In the genomic region with DNA sequence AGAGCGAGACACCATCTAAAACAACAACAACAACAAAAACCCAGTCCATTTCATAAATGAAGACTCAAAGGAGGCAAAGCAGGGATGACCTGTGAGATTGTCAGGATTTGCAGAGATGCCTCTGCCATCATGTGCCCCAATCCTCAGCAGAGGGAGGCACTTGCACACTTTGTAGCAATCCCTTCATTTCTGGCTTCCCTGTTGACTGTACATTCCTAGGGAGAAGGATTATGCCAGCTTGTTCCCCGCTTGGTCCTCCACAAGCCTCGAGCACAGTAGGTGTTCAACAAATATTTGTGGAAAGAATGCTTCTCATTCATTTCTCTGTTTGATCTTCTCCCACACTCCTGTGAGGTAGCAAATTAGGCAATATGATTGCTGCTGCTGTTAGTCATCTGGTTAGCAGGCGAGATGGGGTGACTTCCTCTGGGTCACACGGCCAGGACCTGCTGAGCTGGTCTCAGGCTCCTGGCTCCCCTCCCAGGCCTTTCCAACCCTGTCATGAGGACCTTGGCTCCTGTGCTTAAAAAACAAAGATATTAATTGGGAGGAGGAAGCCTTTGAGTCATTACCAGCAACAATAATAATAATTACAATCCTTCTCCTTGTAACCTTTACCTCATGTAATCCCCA, we compare ENCODE assay signal across 7 cellular contexts. TPM values are rescaled to one million over a fixed set of nuclear protein-coding genes. Genes with fewer than 3 reads are reported as not detected.
DNase-seq lines count a peak whose midpoint lies in the region; ATAC-seq, FAIRE-seq and TF ChIP-seq lines count a peak whose summit lies in the region.

No MANE protein-coding gene starts in this region.

- peak; percentile 53 for DNase-seq in H54 (ENCODE audit: insufficient read length, low spot score)
- DNase-seq in PC-9, result peak; percentile 89 to 100
- peak; percentile 60 for DNase-seq in endothelial cell of umbilical vein (ENCODE audit: low read depth, low spot score)
- no peak for DNase-seq in osteocyte (ENCODE audit: extremely low spot score, unreplicated experiment)
- no peak for DNase-seq in A673 (ENCODE audit: low spot score)

- H3K4me1 ChIP-seq in PC-9 (replicated peaks; ENCODE audit: insufficient read depth) (peaks cover 86% of the 10 kb centered on the region), endothelial cell of umbilical vein (ENCODE audit: control insufficient read depth, extremely low read depth, insufficient read depth, low read length) (peaks cover 25% of the 10 kb centered on the region), A673 (ENCODE audit: insufficient read depth, low read length, poor library complexity, severe bottlenecking) (no peaks in the 10 kb centered on the region)

- CTCF ChIA-PET in PC-9 (lab: Charles Lee) (no interaction called here), endothelial cell of umbilical vein (lab: Charles Lee) (interaction anchor here (1.2 kb wide), 2 partner anchors 11 to 43 kb away, joined by 3 to 5 read pairs; no protein-coding TSS in a partner anchor), A673 (lab: Charles Lee) (no interaction called here)

- H3K9me3 Mint-ChIP-seq in osteocyte (ENCODE audit: unreplicated experiment), result no peaks in the 10 kb centered on the region

- peaks cover 82% of the 10 kb centered on the region for H3F3A ChIP-seq in PC-9 (ENCODE audit: insufficient read depth, low read depth)

- H3K9ac ChIP-seq in endothelial cell of umbilical vein (replicated peaks; ENCODE audit: extremely low read depth, insufficient read depth, low read length), result no peak overlapping the region

- peak overlapping the region; percentile 86 for H3K27ac Mint-ChIP-seq in osteocyte (ENCODE audit: unreplicated experiment)

- H3K36me3 Mint-ChIP-seq in osteocyte (ENCODE audit: unreplicated experiment), result no peaks in the 10 kb centered on the region

- H3K4me3 ChIP-seq in PC-9, result no peak overlapping the region
- H3K4me3 ChIP-seq in endothelial cell of umbilical vein (replicated peaks in 1 of 3; ENCODE audit: insufficient read depth in 1 of 3, low read depth in 1 of 3, low read length in 3 of 3), result no peak overlapping the region
- no peak overlapping the region for H3K4me3 ChIP-seq in A673 (ENCODE audit: low read depth, low read length, poor library complexity, severe bottlenecking)

- H3K79me2 ChIP-seq in PC-9 (ENCODE audit: low read depth) (peaks cover 17% of the 10 kb centered on the region; the same call in 1 of the 2 replicates), endothelial cell of umbilical vein (ENCODE audit: control insufficient read depth, insufficient read depth, low read length) (no peaks in the 10 kb centered on the region)

- H3K27me3 ChIP-seq in PC-9 (ENCODE audit: insufficient read depth, low read depth) (no peaks in the 10 kb centered on the region), endothelial cell of umbilical vein (ENCODE audit: control insufficient read depth in 2 of 2, insufficient read depth in 2 of 2, low read length in 2 of 2) (peaks cover 0 to 8% of the 10 kb centered on the region in 2 experiments), A673 (replicated peaks; ENCODE audit: insufficient read depth, low read depth, low read length, poor library complexity) (no peaks in the 10 kb centered on the region)

- H3K36me3 ChIP-seq in PC-9 (ENCODE audit: low read depth), result no peaks in the 10 kb centered on the region
- no peaks in the 10 kb centered on the region for H3K36me3 ChIP-seq in endothelial cell of umbilical vein (ENCODE audit: control insufficient read depth in 2 of 2, extremely low read depth in 1 of 2, insufficient read depth in 2 of 2, low read length in 2 of 2)
- no peaks in the 10 kb centered on the region for H3K36me3 ChIP-seq in A673 (ENCODE audit: insufficient read depth, low read length, poor library complexity, severe bottlenecking)

- no peak overlapping the region for H3K4me3 Mint-ChIP-seq in osteocyte (ENCODE audit: unreplicated experiment)

- no peaks in the 10 kb centered on the region for H3K9me2 ChIP-seq in PC-9 (ENCODE audit: insufficient read depth)

- H3K27ac ChIP-seq in PC-9, result peak overlapping the region; percentile 98
- no peak overlapping the region for H3K27ac ChIP-seq in endothelial cell of umbilical vein (ENCODE audit: insufficient read depth, low read depth, low read length)
- no peak overlapping the region for H3K27ac ChIP-seq in A673 (ENCODE audit: low read depth, low read length, poor library complexity, severe bottlenecking)

- dilution Hi-C loops in endothelial cell of umbilical vein (cut with MboI; ENCODE audit: extremely low pct_ligation_motif_present, low sequenced_read_pairs), result no loop called here

- H3K4me1 Mint-ChIP-seq in osteocyte (ENCODE audit: unreplicated experiment), result peaks cover 50% of the 10 kb centered on the region

- intact Hi-C loops in PC-9 (cut with micrococcal nuclease; ENCODE audit: unreplicated experiment) (loop anchor here (1.0 to 2.0 kb wide), 2 partner anchors 40 to 104 kb away; no protein-coding TSS in a partner anchor), endothelial cell of umbilical vein (cut with micrococcal nuclease) (no loop called here), A673 (cut with micrococcal nuclease; ENCODE audit: unreplicated experiment) (no loop called here)

- no peak for TF ChIP-seq POLR2A in H54 (IDR thresholded peaks at IDR 0.05; ENCODE audit: low read depth, low read length)
- no peak for TF ChIP-seq POLR2A in endothelial cell of umbilical vein (IDR thresholded peaks at IDR 0.05; ENCODE audit: low read depth, low read length)

- H2AFZ ChIP-seq in PC-9, result no peak overlapping the region
- no peak overlapping the region for H2AFZ ChIP-seq in endothelial cell of umbilical vein (ENCODE audit: low read depth, low read length)

- TF ChIP-seq CTCF in PC-9 (conservative IDR thresholded peaks at IDR 0.05), result no peak; the same call in 1 of the 2 replicates
- no peak for TF ChIP-seq CTCF in endothelial cell of umbilical vein (IDR thresholded peaks at IDR 0.05; ENCODE audit: extremely low read depth in 1 of 2, insufficient read depth in 1 of 2, low read depth in 1 of 2, low read length in 2 of 2)
- TF ChIP-seq CTCF in osteocyte (IDR thresholded peaks at IDR 0.05), result peak; percentile 44
- TF ChIP-seq CTCF in A673 (conservative IDR thresholded peaks at IDR 0.05; ENCODE audit: low read depth, low read length), result no peak

- H3K4me2 ChIP-seq in PC-9 (peak overlapping the region; percentile 80), endothelial cell of umbilical vein (ENCODE audit: insufficient read depth, low read length) (no peak overlapping the region)

- no peaks in the 10 kb centered on the region for H3K9me1 ChIP-seq in endothelial cell of umbilical vein (replicated peaks; ENCODE audit: control insufficient read depth, extremely low read depth, insufficient read depth, low read length)

- H3K27me3 Mint-ChIP-seq in osteocyte (ENCODE audit: unreplicated experiment), result no peaks in the 10 kb centered on the region

- POLR2A ChIA-PET in PC-9 (lab: Charles Lee; ENCODE audit: unreplicated experiment) (interaction anchor here (0.5 to 1.0 kb wide), 5 partner anchors 10 to 338 kb away, joined by 4 to 39 read pairs (median 9); no protein-coding TSS in a partner anchor), endothelial cell of umbilical vein (lab: Charles Lee) (no interaction called here), A673 (lab: Charles Lee; ENCODE audit: low non-redundant PET) (no interaction called here)

- no peak for ATAC-seq in GM19023 (IDR thresholded peaks at IDR 0.05; ENCODE audit: unreplicated experiment)
- no peak for ATAC-seq in HG02588 (IDR thresholded peaks at IDR 0.05; ENCODE audit: unreplicated experiment)

- FAIRE-seq in H54 (lab: Jason Lieb, UNC) (peak; percentile 81), endothelial cell of umbilical vein (lab: Jason Lieb, UNC) (peak; percentile 70)

- BruUV-seq in PC-9 (replicated peaks; lab: Mats Ljungman, UMichigan), result no TSS peak
- no TSS peak for BruUV-seq in endothelial cell of umbilical vein (replicated peaks; lab: Mats Ljungman, UMichigan)
- BruUV-seq in A673 (replicated peaks; lab: Mats Ljungman, UMichigan), result no TSS peak

- H4K20me1 ChIP-seq in PC-9 (ENCODE audit: insufficient read depth) (no peaks in the 10 kb centered on the region), endothelial cell of umbilical vein (replicated peaks; ENCODE audit: control insufficient read depth, extremely low read depth, insufficient read depth, low read length) (no peaks in the 10 kb centered on the region)

- H3K9me3 ChIP-seq in PC-9 (ENCODE audit: insufficient read depth, low read depth) (no peaks in the 10 kb centered on the region), endothelial cell of umbilical vein (replicated peaks; ENCODE audit: control insufficient read depth, insufficient read depth, low read length) (no peaks in the 10 kb centered on the region), A673 (ENCODE audit: low read depth, low read length, poor library complexity, severe bottlenecking) (no peaks in the 10 kb centered on the region)

TF ChIP-seq in endothelial cell of umbilical vein, 7 proteins besides CTCF, POLR2A, EP300 and RAD21 (continues in another document):
- TF ChIP-seq FOS (IDR thresholded peaks at IDR 0.05; ENCODE audit: borderline replicate concordance, insufficient read depth, low read length), result peak; percentile 57
- TF ChIP-seq, protein P1, sequence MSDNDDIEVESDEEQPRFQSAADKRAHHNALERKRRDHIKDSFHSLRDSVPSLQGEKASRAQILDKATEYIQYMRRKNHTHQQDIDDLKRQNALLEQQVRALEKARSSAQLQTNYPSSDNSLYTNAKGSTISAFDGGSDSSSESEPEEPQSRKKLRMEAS (IDR thresholded peaks at IDR 0.05; ENCODE audit: insufficient read depth, insufficient read length), result no peak

RNA-seq across cellular contexts. Expression of a gene that starts 34.1 kb away (rescaled TPM):
- total RNA-seq in PC-9 (2021) (17.2 and 17.4 TPM in 2 replicates), endothelial cell of umbilical vein (0.27 and 0.35 TPM in 2 replicates), osteocyte (13.7 and 15.5 TPM in 2 replicates), A673 (2021) (0.24 and 0.59 TPM in 2 replicates)
- polyA plus RNA-seq in endothelial cell of umbilical vein, result 0.12 and 0.35 TPM in 2 replicates
- 0.06 and 0.16 TPM in 2 replicates for polyA plus RNA-seq in endothelial cell of umbilical vein (2011; cell fraction: cytosol; rRNA removed)
- polyA plus RNA-seq in endothelial cell of umbilical vein (2011; cell fraction: nucleus; rRNA removed), result 0.66 and 1.1 TPM in 2 replicates
- 0.56 and 0.87 TPM in 2 replicates for polyA plus RNA-seq in endothelial cell of umbilical vein (2012)
- 0.19 TPM in 1 of 2 replicates, not detected in the other for polyA minus RNA-seq in endothelial cell of umbilical vein
- polyA minus RNA-seq in endothelial cell of umbilical vein (2011; cell fraction: cytosol; rRNA and poly(A)+ RNA removed), result 1.1 TPM
- 0.24 and 1.2 TPM in 2 replicates for polyA minus RNA-seq in endothelial cell of umbilical vein (2011; cell fraction: nucleus; rRNA and poly(A)+ RNA removed)

RNA-seq across cellular contexts. Expression of a gene that starts 54.2 kb away (rescaled TPM):
- not detected in 2 replicates for total RNA-seq in PC-9 (2021)
- not detected in 2 replicates for total RNA-seq in endothelial cell of umbilical vein
- polyA plus RNA-seq in endothelial cell of umbilical vein, result not detected in 2 replicates
- polyA plus RNA-seq in endothelial cell of umbilical vein (2011; cell fraction: cytosol; rRNA removed), result not detected in 2 replicates
- polyA plus RNA-seq in endothelial cell of umbilical vein (2011; cell fraction: nucleus; rRNA removed), result 0.07 TPM in 1 of 2 replicates, not detected in the other
- not detected in 2 replicates for polyA plus RNA-seq in endothelial cell of umbilical vein (2012)
- not detected in 2 replicates for polyA minus RNA-seq in endothelial cell of umbilical vein
- not detected for polyA minus RNA-seq in endothelial cell of umbilical vein (2011; cell fraction: cytosol; rRNA and poly(A)+ RNA removed)
- polyA minus RNA-seq in endothelial cell of umbilical vein (2011; cell fraction: nucleus; rRNA and poly(A)+ RNA removed), result not detected in 2 replicates
- not detected in 2 replicates for total RNA-seq in osteocyte
- total RNA-seq in A673 (2021), result not detected in 2 replicates

Comparison
In these comparisons a context has a peak if more than half of its experiments do, and no peak if none do; other contexts are left out.
1. DNase-seq: peak in H54 (single experiment), PC-9 (2 of 2) and endothelial cell of umbilical vein (single experiment); none in osteocyte (single experiment) and A673 (single experiment).